In genomic region chr17:58370716-58371115, GRCh38 we compare ENCODE assay signal across 20 cellular contexts. TPM values are rescaled to one million over a fixed set of nuclear protein-coding genes. Genes with fewer than 3 reads are reported as not detected.
A peak's percentile ranks its signal among the peaks of the same experiment; 100 is the strongest.
DNase-seq lines count a peak whose midpoint lies in the region; ATAC-seq and TF ChIP-seq lines count a peak whose summit lies in the region.
"Had no signal": no experiment of that assay in that cellular context is flagged by ENCODE, and none has a peak within 500 bp of the region (broad histone marks: within the 10 kb centered on the region; RNA-seq: fewer than 3 reads in every experiment).

No MANE protein-coding gene starts in this region.

- no peak for ATAC-seq in activated naive CD4-positive, alpha-beta T cell treated with anti-CD3 and anti-CD28 coated beads, Interleukin-2, amount 50 U/mL, for 72 hours
- no peak for ATAC-seq in activated B cell treated with CpG ODN at 0.5 μM for 24 hours (ENCODE audit: low read depth)
- ATAC-seq in stimulated activated memory B cell treated with anti-CD40 and anti-IgM and Interleukin-4, amounts not matched to agents 10 μg/mL and 1 μg/mL and 100 μg/mL, for 72 hours: no peak
- no peak for ATAC-seq in GM21360 (IDR thresholded peaks at IDR 0.05; ENCODE audit: unreplicated experiment)
- ATAC-seq: K562 had no signal

- no peaks in the 10 kb centered on the region for H3K36me3 ChIP-seq in SJCRH30
- H3K36me3 ChIP-seq: BE2C had no signal

- POLR2A ChIA-PET in activated B cell treated with CpG ODN at 0.5 μM for 24 hours (lab: Charles Lee): interaction anchor here (1.8 to 9.7 kb wide), 5 partner anchors 18 to 45 kb away, joined by 5 to 126 read pairs (median 21); partner anchors contain the start of genes SUPT4H1 and TSPOAP1

- CTCF ChIA-PET in activated B cell treated with CpG ODN at 0.5 μM for 24 hours (lab: Charles Lee): interaction anchor here (1.7 kb wide), 1 partner anchor 47 kb away, joined by 6 read pairs; the partner anchor contains the start of gene RNF43

- no peaks in the 10 kb centered on the region for H3K27me3 Mint-ChIP-seq in activated B cell treated with CpG ODN at 0.5 μM for 24 hours
- no peaks in the 10 kb centered on the region for H3K27me3 Mint-ChIP-seq in stimulated activated memory B cell treated with anti-CD40 and anti-IgM and Interleukin-4, amounts not matched to agents 10 μg/mL and 1 μg/mL and 100 μg/mL, for 72 hours
- H3K27me3 Mint-ChIP-seq: CD4-positive, alpha-beta memory T cell had no signal

- intact Hi-C loops in activated B cell treated with CpG ODN at 0.5 μM for 24 hours (cut with micrococcal nuclease): no loop called here

- H3K9me3 Mint-ChIP-seq in activated naive CD4-positive, alpha-beta T cell treated with anti-CD3 and anti-CD28 coated beads, Interleukin-2, amount 50 U/mL, for 72 hours: no peaks in the 10 kb centered on the region
- H3K9me3 Mint-ChIP-seq in activated B cell treated with CpG ODN at 0.5 μM for 24 hours: no peaks in the 10 kb centered on the region
- no peaks in the 10 kb centered on the region for H3K9me3 Mint-ChIP-seq in stimulated activated memory B cell treated with anti-CD40 and anti-IgM and Interleukin-4, amounts not matched to agents 10 μg/mL and 1 μg/mL and 100 μg/mL, for 72 hours
- H3K9me3 Mint-ChIP-seq: CD4-positive, alpha-beta memory T cell had no signal

- no peaks in the 10 kb centered on the region for H3K9me3 ChIP-seq in SJCRH30 (replicated peaks)
- H3K9me3 ChIP-seq: BE2C had no signal

- H3K4me3 Mint-ChIP-seq in activated B cell treated with CpG ODN at 0.5 μM for 24 hours: peak overlapping the region; percentile 56
- H3K4me3 Mint-ChIP-seq in stimulated activated memory B cell treated with anti-CD40 and anti-IgM and Interleukin-4, amounts not matched to agents 10 μg/mL and 1 μg/mL and 100 μg/mL, for 72 hours: no peak overlapping the region
- H3K4me3 Mint-ChIP-seq: CD4-positive, alpha-beta memory T cell had no signal

- no peak overlapping the region for H3K27ac ChIP-seq in SJCRH30

- H3K4me1 ChIP-seq in SJCRH30: no peaks in the 10 kb centered on the region
- H3K4me1 ChIP-seq: BE2C had no signal

- H3K36me3 Mint-ChIP-seq in activated naive CD4-positive, alpha-beta T cell treated with anti-CD3 and anti-CD28 coated beads, Interleukin-2, amount 50 U/mL, for 72 hours: no peaks in the 10 kb centered on the region
- no peaks in the 10 kb centered on the region for H3K36me3 Mint-ChIP-seq in activated B cell treated with CpG ODN at 0.5 μM for 24 hours (ENCODE audit: low read depth)
- no peaks in the 10 kb centered on the region for H3K36me3 Mint-ChIP-seq in stimulated activated memory B cell treated with anti-CD40 and anti-IgM and Interleukin-4, amounts not matched to agents 10 μg/mL and 1 μg/mL and 100 μg/mL, for 72 hours

- peaks cover 42% of the 10 kb centered on the region for H3K4me1 Mint-ChIP-seq in activated B cell treated with CpG ODN at 0.5 μM for 24 hours
- H3K4me1 Mint-ChIP-seq in stimulated activated memory B cell treated with anti-CD40 and anti-IgM and Interleukin-4, amounts not matched to agents 10 μg/mL and 1 μg/mL and 100 μg/mL, for 72 hours: peaks cover 30% of the 10 kb centered on the region

- TF ChIP-seq CTCF in activated B cell treated with CpG ODN at 0.5 μM for 24 hours (IDR thresholded peaks at IDR 0.05): no peak

- no peak overlapping the region for H3K4me3 ChIP-seq in SJCRH30
- H3K4me3 ChIP-seq: K562 had no signal

- 0 out of 2 replicates have a peak, but pooled peaks cover 3% of the 10 kb centered on the region for H3K27me3 ChIP-seq in SJCRH30

- H3K27ac Mint-ChIP-seq in activated naive CD4-positive, alpha-beta T cell treated with anti-CD3 and anti-CD28 coated beads, Interleukin-2, amount 50 U/mL, for 72 hours: peak overlapping the region; percentile 51 to 73
- peak overlapping the region; percentile 67 for H3K27ac Mint-ChIP-seq in activated B cell treated with CpG ODN at 0.5 μM for 24 hours
- H3K27ac Mint-ChIP-seq in stimulated activated memory B cell treated with anti-CD40 and anti-IgM and Interleukin-4, amounts not matched to agents 10 μg/mL and 1 μg/mL and 100 μg/mL, for 72 hours: peak overlapping the region; percentile 30

- DNase-seq in activated naive CD4-positive, alpha-beta T cell treated with anti-CD3 and anti-CD28 coated beads, Interleukin-2, amount 50 U/mL, for 72 hours (ENCODE audit: low spot score in 2 of 2): no peak
- no peak for DNase-seq in activated naive CD4-positive, alpha-beta T cell treated with anti-CD3 and anti-CD28 coated beads, Interleukin-2, amount 50 U/mL, for 16 hours
- no peak for DNase-seq in activated B cell treated with CpG ODN at 0.5 μM for 24 hours
- peak; percentile 50 for DNase-seq in islet precursor cell
- no peak for DNase-seq in hypothalamus (lab: John Stamatoyannopoulos, UW)
- DNase-seq in SJCRH30: no peak
- DNase-seq: BE2C; CD4-positive, alpha-beta memory T cell; DMS79; GOT3; NCI-H1417; NCI-H187; NCI-H226; NCI-H524; NCI-H82; SHP77 had no signal

RNA-seq across cellular contexts. Expression of gene SUPT4H1, which starts 18.7 kb away (rescaled TPM):
- total RNA-seq in activated naive CD4-positive, alpha-beta T cell treated with anti-CD3 and anti-CD28 coated beads, Interleukin-2, amount 50 U/mL, for 72 hours: 100 to 1,000 TPM; 105 to 141 TPM
- 90.2 and 100 TPM in 2 replicates for total RNA-seq in activated B cell treated with CpG ODN at 0.5 μM for 24 hours
- total RNA-seq in SJCRH30 (2014; rRNA removed; shearing (Covaris generic)): 61.2 and 61.3 TPM in 2 replicates

RNA-seq across cellular contexts. Expression of gene TSPOAP1, which starts 42.1 kb away (rescaled TPM):
- total RNA-seq in activated naive CD4-positive, alpha-beta T cell treated with anti-CD3 and anti-CD28 coated beads, Interleukin-2, amount 50 U/mL, for 72 hours: 100 to 1,000 TPM in 1 of 2 donors, 10 to 100 TPM in 1; 19.2 to 123 TPM
- total RNA-seq in activated B cell treated with CpG ODN at 0.5 μM for 24 hours: 16.7 and 22.5 TPM in 2 replicates
- total RNA-seq in SJCRH30 (2014; rRNA removed; shearing (Covaris generic)): 0.53 and 0.58 TPM in 2 replicates
- total RNA-seq: A172 had no signal

RNA-seq across cellular contexts. Expression of gene RNF43, which starts 46.6 kb away (rescaled TPM):
- total RNA-seq in activated naive CD4-positive, alpha-beta T cell treated with anti-CD3 and anti-CD28 coated beads, Interleukin-2, amount 50 U/mL, for 72 hours: 1 to 10 TPM; 2.5 to 2.9 TPM
- total RNA-seq in activated B cell treated with CpG ODN at 0.5 μM for 24 hours: 1.5 and 2.1 TPM in 2 replicates
- not detected in 2 replicates for total RNA-seq in SJCRH30 (2014; rRNA removed; shearing (Covaris generic))
- total RNA-seq: A172 had no signal

Comparison
In these comparisons a context has a peak if more than half of its experiments do, and no peak if none do; other contexts are left out.
1. RNA of gene TSPOAP1, which starts 42.1 kb away (total RNA-seq): 19.2 to 123 TPM in activated naive CD4-positive, alpha-beta T cell treated with anti-CD3 and anti-CD28 coated beads, Interleukin-2, amount 50 U/mL, for 72 hours and 16.7 to 22.5 TPM in activated B cell treated with CpG ODN at 0.5 μM for 24 hours; 0.53 to 0.58 TPM in SJCRH30; every median in the first group is over 10 times any median in the second.
2. Peak in every context shown above with its lines, with median percentiles within 50 percentile points of each other: H3K27ac Mint-ChIP-seq.